1 cellular context compared by ENCODE assay signal in the genomic region with DNA sequence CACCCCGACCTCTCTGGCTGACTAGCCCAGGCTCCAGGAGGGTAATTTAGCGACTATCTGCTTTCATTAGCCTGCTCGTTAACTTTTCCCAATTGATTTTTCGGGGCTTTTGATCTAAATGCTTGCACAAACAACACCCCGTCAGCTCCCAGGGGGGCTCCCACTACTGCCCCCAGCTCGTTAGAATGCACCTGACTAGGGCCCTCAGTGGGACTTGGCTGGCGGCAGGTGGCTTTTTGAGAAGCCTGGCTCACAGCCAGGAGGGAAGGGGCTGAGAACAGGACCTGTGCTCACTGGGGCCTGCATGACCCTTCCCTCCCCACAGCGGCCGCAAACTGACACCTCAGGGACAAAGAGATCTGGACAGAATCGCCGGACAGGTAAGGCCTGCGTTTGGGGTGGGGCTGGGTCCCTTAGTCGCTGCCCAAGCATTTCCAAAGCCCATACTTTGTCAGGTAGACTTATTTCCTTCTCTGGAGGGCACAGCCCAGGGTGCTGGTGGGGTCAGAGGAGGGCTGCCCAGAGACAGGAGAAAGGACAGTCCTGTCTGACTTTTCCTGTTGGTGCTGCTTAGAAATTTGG.
TF ChIP-seq lines count a peak whose summit lies in the region.

No MANE protein-coding gene starts in this region.

TF ChIP-seq in SK-N-SH, 30 proteins besides CTCF, POLR2A, EP300 and RAD21 (continued from another document):
- TF ChIP-seq, protein P1, sequence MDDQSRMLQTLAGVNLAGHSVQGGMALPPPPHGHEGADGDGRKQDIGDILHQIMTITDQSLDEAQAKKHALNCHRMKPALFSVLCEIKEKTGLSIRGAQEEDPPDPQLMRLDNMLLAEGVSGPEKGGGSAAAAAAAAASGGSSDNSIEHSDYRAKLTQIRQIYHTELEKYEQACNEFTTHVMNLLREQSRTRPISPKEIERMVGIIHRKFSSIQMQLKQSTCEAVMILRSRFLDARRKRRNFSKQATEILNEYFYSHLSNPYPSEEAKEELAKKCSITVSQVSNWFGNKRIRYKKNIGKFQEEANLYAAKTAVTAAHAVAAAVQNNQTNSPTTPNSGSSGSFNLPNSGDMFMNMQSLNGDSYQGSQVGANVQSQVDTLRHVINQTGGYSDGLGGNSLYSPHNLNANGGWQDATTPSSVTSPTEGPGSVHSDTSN (IDR thresholded peaks at IDR 0.05): no peak
- TF ChIP-seq, protein P2, sequence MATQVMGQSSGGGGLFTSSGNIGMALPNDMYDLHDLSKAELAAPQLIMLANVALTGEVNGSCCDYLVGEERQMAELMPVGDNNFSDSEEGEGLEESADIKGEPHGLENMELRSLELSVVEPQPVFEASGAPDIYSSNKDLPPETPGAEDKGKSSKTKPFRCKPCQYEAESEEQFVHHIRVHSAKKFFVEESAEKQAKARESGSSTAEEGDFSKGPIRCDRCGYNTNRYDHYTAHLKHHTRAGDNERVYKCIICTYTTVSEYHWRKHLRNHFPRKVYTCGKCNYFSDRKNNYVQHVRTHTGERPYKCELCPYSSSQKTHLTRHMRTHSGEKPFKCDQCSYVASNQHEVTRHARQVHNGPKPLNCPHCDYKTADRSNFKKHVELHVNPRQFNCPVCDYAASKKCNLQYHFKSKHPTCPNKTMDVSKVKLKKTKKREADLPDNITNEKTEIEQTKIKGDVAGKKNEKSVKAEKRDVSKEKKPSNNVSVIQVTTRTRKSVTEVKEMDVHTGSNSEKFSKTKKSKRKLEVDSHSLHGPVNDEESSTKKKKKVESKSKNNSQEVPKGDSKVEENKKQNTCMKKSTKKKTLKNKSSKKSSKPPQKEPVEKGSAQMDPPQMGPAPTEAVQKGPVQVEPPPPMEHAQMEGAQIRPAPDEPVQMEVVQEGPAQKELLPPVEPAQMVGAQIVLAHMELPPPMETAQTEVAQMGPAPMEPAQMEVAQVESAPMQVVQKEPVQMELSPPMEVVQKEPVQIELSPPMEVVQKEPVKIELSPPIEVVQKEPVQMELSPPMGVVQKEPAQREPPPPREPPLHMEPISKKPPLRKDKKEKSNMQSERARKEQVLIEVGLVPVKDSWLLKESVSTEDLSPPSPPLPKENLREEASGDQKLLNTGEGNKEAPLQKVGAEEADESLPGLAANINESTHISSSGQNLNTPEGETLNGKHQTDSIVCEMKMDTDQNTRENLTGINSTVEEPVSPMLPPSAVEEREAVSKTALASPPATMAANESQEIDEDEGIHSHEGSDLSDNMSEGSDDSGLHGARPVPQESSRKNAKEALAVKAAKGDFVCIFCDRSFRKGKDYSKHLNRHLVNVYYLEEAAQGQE (IDR thresholded peaks at IDR 0.05; ENCODE audit: low read depth, low read length): no peak
- TF ChIP-seq RXRA (IDR thresholded peaks at IDR 0.05; ENCODE audit: borderline replicate concordance, low read depth): no peak
- no peak for TF ChIP-seq POLR2AphosphoS5 (IDR thresholded peaks at IDR 0.05; ENCODE audit: low read depth, low read length)
- no peak for TF ChIP-seq GABPA (IDR thresholded peaks at IDR 0.05; ENCODE audit: low read depth)
- no peak for TF ChIP-seq NRF1 (IDR thresholded peaks at IDR 0.05; ENCODE audit: low read depth, low read length)
- no peak for TF ChIP-seq RCOR1 (IDR thresholded peaks at IDR 0.05; ENCODE audit: low read length)
- TF ChIP-seq, protein P3, sequence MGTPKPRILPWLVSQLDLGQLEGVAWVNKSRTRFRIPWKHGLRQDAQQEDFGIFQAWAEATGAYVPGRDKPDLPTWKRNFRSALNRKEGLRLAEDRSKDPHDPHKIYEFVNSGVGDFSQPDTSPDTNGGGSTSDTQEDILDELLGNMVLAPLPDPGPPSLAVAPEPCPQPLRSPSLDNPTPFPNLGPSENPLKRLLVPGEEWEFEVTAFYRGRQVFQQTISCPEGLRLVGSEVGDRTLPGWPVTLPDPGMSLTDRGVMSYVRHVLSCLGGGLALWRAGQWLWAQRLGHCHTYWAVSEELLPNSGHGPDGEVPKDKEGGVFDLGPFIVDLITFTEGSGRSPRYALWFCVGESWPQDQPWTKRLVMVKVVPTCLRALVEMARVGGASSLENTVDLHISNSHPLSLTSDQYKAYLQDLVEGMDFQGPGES (IDR thresholded peaks at IDR 0.05; ENCODE audit: low read depth, low read length): no peak
- TF ChIP-seq, protein P4, sequence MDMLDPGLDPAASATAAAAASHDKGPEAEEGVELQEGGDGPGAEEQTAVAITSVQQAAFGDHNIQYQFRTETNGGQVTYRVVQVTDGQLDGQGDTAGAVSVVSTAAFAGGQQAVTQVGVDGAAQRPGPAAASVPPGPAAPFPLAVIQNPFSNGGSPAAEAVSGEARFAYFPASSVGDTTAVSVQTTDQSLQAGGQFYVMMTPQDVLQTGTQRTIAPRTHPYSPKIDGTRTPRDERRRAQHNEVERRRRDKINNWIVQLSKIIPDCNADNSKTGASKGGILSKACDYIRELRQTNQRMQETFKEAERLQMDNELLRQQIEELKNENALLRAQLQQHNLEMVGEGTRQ (IDR thresholded peaks at IDR 0.05; ENCODE audit: borderline replicate concordance, low read depth, low read length): no peak
- TF ChIP-seq, protein P5, sequence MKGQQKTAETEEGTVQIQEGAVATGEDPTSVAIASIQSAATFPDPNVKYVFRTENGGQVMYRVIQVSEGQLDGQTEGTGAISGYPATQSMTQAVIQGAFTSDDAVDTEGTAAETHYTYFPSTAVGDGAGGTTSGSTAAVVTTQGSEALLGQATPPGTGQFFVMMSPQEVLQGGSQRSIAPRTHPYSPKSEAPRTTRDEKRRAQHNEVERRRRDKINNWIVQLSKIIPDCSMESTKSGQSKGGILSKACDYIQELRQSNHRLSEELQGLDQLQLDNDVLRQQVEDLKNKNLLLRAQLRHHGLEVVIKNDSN (IDR thresholded peaks at IDR 0.05; ENCODE audit: borderline replicate concordance, low read depth): no peak
- no peak for TF ChIP-seq ELF1 (IDR thresholded peaks at IDR 0.05)
- no peak for TF ChIP-seq MEF2A (IDR thresholded peaks at IDR 0.05; ENCODE audit: borderline replicate concordance, low read depth)
- TF ChIP-seq RFX5 (IDR thresholded peaks at IDR 0.05; ENCODE audit: low read length): no peak
- no peak for TF ChIP-seq GATA2 (CRISPR knock-in tag; IDR thresholded peaks at IDR 0.05)
